Comparison of ENCODE assay signal across 10 cellular contexts in genomic region chr14:70660967-70661871, GRCh38. TPM values are rescaled to one million over a fixed set of nuclear protein-coding genes. Genes with fewer than 3 reads are reported as not detected.
A peak's percentile ranks its signal among the peaks of the same experiment; 100 is the strongest.
DNase-seq lines count a peak whose midpoint lies in the region; ATAC-seq, FAIRE-seq and TF ChIP-seq lines count a peak whose summit lies in the region.
"Had no signal": no experiment of that assay in that cellular context is flagged by ENCODE, and none has a peak within 500 bp of the region (broad histone marks: within the 10 kb centered on the region; RNA-seq: fewer than 3 reads in every experiment).

No MANE protein-coding gene starts in this region.

- H3K9me2 ChIP-seq in PC-9 (ENCODE audit: insufficient read depth) (no peaks in the 10 kb centered on the region), PC-3 (replicated peaks; ENCODE audit: low read length) (no peaks in the 10 kb centered on the region)

- peak overlapping the region; percentile 96 for H3K27ac Mint-ChIP-seq in activated naive CD4-positive, alpha-beta T cell treated with anti-CD3 and anti-CD28 coated beads for 36 hours

- peaks cover 8% of the 10 kb centered on the region for H3K36me3 Mint-ChIP-seq in activated naive CD4-positive, alpha-beta T cell treated with anti-CD3 and anti-CD28 coated beads for 36 hours (ENCODE audit: low read depth)

- no peak overlapping the region for H3K9ac ChIP-seq in PC-3 (ENCODE audit: low read length)

- H3K27me3 ChIP-seq in PC-9 (ENCODE audit: insufficient read depth, low read depth) (no peaks in the 10 kb centered on the region), pancreas (no peaks in the 10 kb centered on the region), left lung (no peaks in the 10 kb centered on the region), PC-3 (ENCODE audit: low read length) (no peaks in the 10 kb centered on the region)
- H3K27me3 ChIP-seq: ovary, tibial artery had no signal

- H2AFZ ChIP-seq in PC-9 (no peak overlapping the region), PC-3 (ENCODE audit: low read length) (no peak overlapping the region)

- CTCF ChIA-PET in PC-9 (lab: Charles Lee) (no interaction called here), PC-3 (lab: Charles Lee) (no interaction called here)
- CTCF ChIA-PET in activated naive CD4-positive, alpha-beta T cell treated with anti-CD3 and anti-CD28 coated beads for 36 hours (lab: Charles Lee), result interaction anchor here (0.9 to 1.5 kb wide), 5 partner anchors 13 to 52 kb away, joined by 3 to 5 read pairs (median 3); no protein-coding TSS in a partner anchor

- peaks cover 91% of the 10 kb centered on the region for H3K4me1 Mint-ChIP-seq in activated naive CD4-positive, alpha-beta T cell treated with anti-CD3 and anti-CD28 coated beads for 36 hours (ENCODE audit: low read depth)

- TF ChIP-seq CTCF in GM12872 (IDR thresholded peaks at IDR 0.05; ENCODE audit: insufficient read depth, low read depth, low read length) (peak; percentile 46), PC-9 (conservative IDR thresholded peaks at IDR 0.05) (no peak), pancreas (IDR thresholded peaks at IDR 0.05) (no peak), left lung (IDR thresholded peaks at IDR 0.05) (no peak), PC-3 (conservative IDR thresholded peaks at IDR 0.05; ENCODE audit: low read depth, low read length) (no peak)

- H3F3A ChIP-seq in PC-9 (ENCODE audit: insufficient read depth, low read depth), result peaks cover 33% of the 10 kb centered on the region
- H3F3A ChIP-seq in PC-3 (ENCODE audit: low read length, unreplicated experiment), result no peaks in the 10 kb centered on the region

- H3K9me3 ChIP-seq in PC-9 (ENCODE audit: insufficient read depth, low read depth) (no peaks in the 10 kb centered on the region), pancreas (no peaks in the 10 kb centered on the region), left lung (no peaks in the 10 kb centered on the region), PC-3 (ENCODE audit: low read length) (no peaks in the 10 kb centered on the region)
- H3K9me3 ChIP-seq: ovary, tibial artery had no signal

- H3K4me3 ChIP-seq in PC-9, result no peak overlapping the region
- H3K4me3 ChIP-seq in pancreas, result no peak overlapping the region
- H3K4me3 ChIP-seq in left lung, result no peak overlapping the region
- H3K4me3 ChIP-seq in PC-3 (ENCODE audit: low read length), result no peak overlapping the region
- H3K4me3 ChIP-seq: ovary, tibial artery had no signal

- peak in 3 of 4 donors; percentile 33 to 49 (median 34) for ATAC-seq in pancreas
- ATAC-seq in GM21367 (IDR thresholded peaks at IDR 0.05; ENCODE audit: unreplicated experiment), result no peak
- ATAC-seq in left lung, result no peak
- no peak for ATAC-seq in PC-3

- DNase-seq in PC-9, result no peak
- DNase-seq in activated naive CD4-positive, alpha-beta T cell treated with anti-CD3 and anti-CD28 coated beads for 36 hours, result peak; percentile 82
- DNase-seq in pancreas, result peak in 1 of 6 donors; percentile 26
- no peak for DNase-seq in ecto neural progenitor cell (ENCODE audit: low spot score)
- DNase-seq in left lung, result no peak
- DNase-seq in PC-3, result no peak
- DNase-seq: ovary, tibial artery had no signal

- FAIRE-seq in pancreas (lab: Jason Lieb, UNC), result no peak

- H3K27me3 Mint-ChIP-seq in activated naive CD4-positive, alpha-beta T cell treated with anti-CD3 and anti-CD28 coated beads for 36 hours (ENCODE audit: low read depth), result no peaks in the 10 kb centered on the region

- H3K36me3 ChIP-seq in PC-9 (ENCODE audit: low read depth), result no peaks in the 10 kb centered on the region
- no peaks in the 10 kb centered on the region for H3K36me3 ChIP-seq in pancreas
- no peaks in the 10 kb centered on the region for H3K36me3 ChIP-seq in left lung
- no peaks in the 10 kb centered on the region for H3K36me3 ChIP-seq in PC-3 (ENCODE audit: low read depth, low read length)
- H3K36me3 ChIP-seq: ovary, tibial artery had no signal

- H3K4me1 ChIP-seq in PC-9 (replicated peaks; ENCODE audit: insufficient read depth) (peaks cover 56% of the 10 kb centered on the region), pancreas (peaks cover 0 to 24% (median 4%) of the 10 kb centered on the region in 3 donors), left lung (peaks cover 0 to 10% of the 10 kb centered on the region in 2 donors), PC-3 (ENCODE audit: insufficient read depth, low read length) (peaks cover 24% of the 10 kb centered on the region)

- POLR2A ChIA-PET in PC-9 (lab: Charles Lee; ENCODE audit: unreplicated experiment), result no interaction called here
- POLR2A ChIA-PET in PC-3 (lab: Charles Lee; ENCODE audit: unreplicated experiment), result no interaction called here

- H3K79me2 ChIP-seq in PC-9 (ENCODE audit: low read depth) (peaks cover 5% of the 10 kb centered on the region; the same call in 1 of the 2 replicates), PC-3 (ENCODE audit: low read length) (no peaks in the 10 kb centered on the region)

- H4K20me1 ChIP-seq in PC-9 (ENCODE audit: insufficient read depth) (no peaks in the 10 kb centered on the region), PC-3 (ENCODE audit: low read length) (no peaks in the 10 kb centered on the region)

- 60 to 70% methylated on average over 13 of the region's 13 CpGs for WGBS in pancreas, 2 donors

- no peak overlapping the region; the same call in 1 of the 2 replicates for H3K27ac ChIP-seq in PC-9
- peak overlapping the region in 1 of 4 donors; percentile 20 for H3K27ac ChIP-seq in pancreas
- H3K27ac ChIP-seq in left lung, result no peak overlapping the region
- no peak overlapping the region for H3K27ac ChIP-seq in PC-3 (ENCODE audit: low read length)
- H3K27ac ChIP-seq: ovary, tibial artery had no signal

- peak overlapping the region; percentile 62 for H3K4me3 Mint-ChIP-seq in activated naive CD4-positive, alpha-beta T cell treated with anti-CD3 and anti-CD28 coated beads for 36 hours

- H3K4me2 ChIP-seq in PC-9 (0 out of 2 replicates have a peak overlapping the region, but pooled peaks have one; percentile 12), PC-3 (ENCODE audit: low read length) (no peak overlapping the region)

- BruUV-seq in PC-9 (replicated peaks; lab: Mats Ljungman, UMichigan) (no TSS peak), PC-3 (replicated peaks; lab: Mats Ljungman, UMichigan) (no TSS peak)

- intact Hi-C loops in PC-9 (cut with micrococcal nuclease; ENCODE audit: unreplicated experiment), result no loop called here
- intact Hi-C loops in activated naive CD4-positive, alpha-beta T cell treated with anti-CD3 and anti-CD28 coated beads for 36 hours (cut with micrococcal nuclease), result loop anchor here (1.0 kb wide), 4 partner anchors 8 to 61 kb away; partner anchors contain the start of genes MED6 and TTC9
- intact Hi-C loops in pancreas (cut with DNase I), result no loop called here
- intact Hi-C loops in left lung (cut with DNase I), result no loop called here
- intact Hi-C loops in PC-3 (cut with micrococcal nuclease), result loop anchor here (5.0 kb wide), 1 partner anchor 51 kb away; no protein-coding TSS in a partner anchor

- H3K9me3 Mint-ChIP-seq in activated naive CD4-positive, alpha-beta T cell treated with anti-CD3 and anti-CD28 coated beads for 36 hours, result no peaks in the 10 kb centered on the region

RNA-seq across cellular contexts. Expression of gene TTC9, which starts 19.5 kb away (rescaled TPM):
- total RNA-seq in PC-9 (2021) (9.3 and 9.9 TPM in 2 replicates), pancreas (1 to 10 TPM in 3 of 6 donors, under 1 TPM in 3; 0.59 to 4.0 (median 1.00) TPM), left lung (1 to 10 TPM; 4.8 to 9.2 TPM), PC-3 (2014; rRNA removed) (3.6 and 4.1 TPM in 2 replicates)
- 1 to 10 TPM; 7.5 to 7.6 TPM for total RNA-seq in activated naive CD4-positive, alpha-beta T cell treated with anti-CD3 and anti-CD28 coated beads for 36 hours
- under 1 TPM; 0.84 to 0.96 TPM for polyA plus RNA-seq in pancreas

Comparison
In these comparisons a context has a peak if more than half of its experiments do, and no peak if none do; other contexts are left out.
1. ATAC-seq: peak in pancreas (3 of 4); none in GM21367 (single experiment), left lung (single experiment) and PC-3 (single experiment).
2. intact Hi-C loops: an anchor here in activated naive CD4-positive, alpha-beta T cell treated with anti-CD3 and anti-CD28 coated beads for 36 hours (1.0 kb wide) and PC-3 (5.0 kb wide); none called in PC-9, pancreas and left lung.